Comparison of ENCODE assay signal across 18 cellular contexts in genomic region chr6:106966229-106966628, GRCh38. TPM values are rescaled to one million over a fixed set of nuclear protein-coding genes. Genes with fewer than 3 reads are reported as not detected.
DNase-seq lines count a peak whose midpoint lies in the region; ATAC-seq and TF ChIP-seq lines count a peak whose summit lies in the region.
"Had no signal": no experiment of that assay in that cellular context is flagged by ENCODE, and none has a peak within 500 bp of the region (broad histone marks: within the 10 kb centered on the region; RNA-seq: fewer than 3 reads in every experiment).

No MANE protein-coding gene starts in this region.

- 100% methylated on average over 1 of the region's 1 CpG; no CpG with 5 or more reads in 1 of the 2 experiments for WGBS in endodermal cell (ENCODE audit: insufficient coverage in 1 of 2, insufficient read length in 1 of 2), 2 experiments
- WGBS in mesendoderm (ENCODE audit: extremely low coverage, insufficient coverage, low lambda C conversion rate): no CpG with 5 or more reads among the region's 1 CpG

- H3K4ac ChIP-seq in mesendoderm (ENCODE audit: low read depth, low read length): no peak overlapping the region

- no peaks in the 10 kb centered on the region for H3K79me1 ChIP-seq in mesendoderm (ENCODE audit: low read length)

- no peak for ATAC-seq in HG03521 (IDR thresholded peaks at IDR 0.05; ENCODE audit: unreplicated experiment)
- ATAC-seq in GM21526 (IDR thresholded peaks at IDR 0.05; ENCODE audit: low FRiP score, unreplicated experiment): no peak
- ATAC-seq: SK-N-SH treated with all-trans-retinoic acid at 6 μM for 48 hours had no signal

- H3K79me2 ChIP-seq in Karpas-422 (ENCODE audit: low read length) (no peaks in the 10 kb centered on the region), mesendoderm (ENCODE audit: control insufficient read depth, insufficient read depth, low read length) (no peaks in the 10 kb centered on the region)

- peak; percentile 11; the same call in 1 of the 2 replicates for TF ChIP-seq CTCF in BE2C (IDR thresholded peaks at IDR 0.05; ENCODE audit: low read depth, low read length)
- peak; percentile 47 for TF ChIP-seq CTCF in endodermal cell (conservative IDR thresholded peaks at IDR 0.05)

- H2AFZ ChIP-seq in Karpas-422 (ENCODE audit: low read length): no peak overlapping the region
- H2AFZ ChIP-seq: GM23248 had no signal

- DNase-seq in BE2C (no peak), Karpas-422 (peak; percentile 67), endodermal cell (no peak), mesendoderm (peak; percentile 5), erythroblast (lab: John Stamatoyannopoulos, UW) (no peak), NCI-H2171 (lab: John Stamatoyannopoulos, UW) (no peak)
- DNase-seq: GM23248, KBM-7, NCI-H1092, NCI-H146, NCI-H2081 treated with DMSO at 0.1 percent for 48 hours, NCI-H2227 treated with DMSO at 0.1 percent for 48 hours, NCI-H524, SHP77 treated with DMSO at 0.1 percent for 48 hours had no signal

- H3K4me3 ChIP-seq in BE2C (ENCODE audit: low read depth, low read length) (no peak overlapping the region), Karpas-422 (ENCODE audit: low read length) (no peak overlapping the region), endodermal cell (ENCODE audit: low read length) (no peak overlapping the region), mesendoderm (ENCODE audit: low read length) (no peak overlapping the region)
- H3K4me3 ChIP-seq: GM23248 had no signal

- peaks cover 18% of the 10 kb centered on the region for H3K36me3 Mint-ChIP-seq in endodermal cell (ENCODE audit: low read depth)

- H3K4me1 ChIP-seq in BE2C (no peaks in the 10 kb centered on the region), Karpas-422 (ENCODE audit: low read length) (no peaks in the 10 kb centered on the region), endodermal cell (ENCODE audit: control insufficient read depth, insufficient read depth, low read length) (no peaks in the 10 kb centered on the region), mesendoderm (ENCODE audit: control insufficient read depth, low read depth, low read length) (no peaks in the 10 kb centered on the region)

- H3K18ac ChIP-seq in mesendoderm (ENCODE audit: low read length): no peak overlapping the region

- peaks cover 13% of the 10 kb centered on the region for H4K20me1 ChIP-seq in Karpas-422 (ENCODE audit: insufficient read depth, low read depth, low read length)

- no peaks in the 10 kb centered on the region for H3K9me3 Mint-ChIP-seq in endodermal cell

- no peak for TF ChIP-seq POLR2A in erythroblast (IDR thresholded peaks at IDR 0.05; ENCODE audit: low read length)

- H2BK120ac ChIP-seq in mesendoderm (ENCODE audit: low read depth, low read length): no peak overlapping the region

- H3K4me1 Mint-ChIP-seq in endodermal cell: peaks cover 2% of the 10 kb centered on the region

- H4K8ac ChIP-seq in mesendoderm (ENCODE audit: low read depth, low read length): no peak overlapping the region

- H3K9ac ChIP-seq in Karpas-422 (ENCODE audit: low read length): no peak overlapping the region
- no peak overlapping the region for H3K9ac ChIP-seq in endodermal cell (ENCODE audit: extremely low read depth, low read length, poor library complexity, severe bottlenecking)
- no peak overlapping the region for H3K9ac ChIP-seq in mesendoderm (ENCODE audit: low read length)
- H3K9ac ChIP-seq: GM23248 had no signal

- H2AK5ac ChIP-seq in mesendoderm (ENCODE audit: low read length): no peak overlapping the region

- H3K4me2 ChIP-seq in Karpas-422 (ENCODE audit: low read depth, low read length, poor library complexity, severe bottlenecking) (no peak overlapping the region), mesendoderm (ENCODE audit: low read length) (no peak overlapping the region)

- no peak overlapping the region for H3K23ac ChIP-seq in mesendoderm (ENCODE audit: low read length)

- H2BK5ac ChIP-seq in mesendoderm (ENCODE audit: low read length): no peak overlapping the region

- H3K27me3 ChIP-seq in BE2C: no peaks in the 10 kb centered on the region
- H3K27me3 ChIP-seq in Karpas-422 (ENCODE audit: low read length): no peaks in the 10 kb centered on the region
- no peaks in the 10 kb centered on the region for H3K27me3 ChIP-seq in endodermal cell (ENCODE audit: control insufficient read depth, insufficient read depth, low read length, poor library complexity, severe bottlenecking)
- no peaks in the 10 kb centered on the region for H3K27me3 ChIP-seq in mesendoderm (ENCODE audit: insufficient read depth, low read length, poor library complexity)

- no peaks in the 10 kb centered on the region for H3K9me2 ChIP-seq in Karpas-422 (replicated peaks; ENCODE audit: insufficient read depth, low read length)

- H3K27ac ChIP-seq in Karpas-422 (ENCODE audit: low read length): no peak overlapping the region
- H3K27ac ChIP-seq in endodermal cell (ENCODE audit: low read depth, low read length): no peak overlapping the region
- no peak overlapping the region for H3K27ac ChIP-seq in mesendoderm (ENCODE audit: low read depth, low read length)
- H3K27ac ChIP-seq: C4-2B, GM23248 had no signal

- H3K27ac Mint-ChIP-seq in endodermal cell: no peak overlapping the region

- no peaks in the 10 kb centered on the region for H3K27me3 Mint-ChIP-seq in endodermal cell (ENCODE audit: insufficient read depth)

- no peak overlapping the region for H4K5ac ChIP-seq in mesendoderm (ENCODE audit: low read length)

- H3K36me3 ChIP-seq in BE2C (no peaks in the 10 kb centered on the region), Karpas-422 (ENCODE audit: insufficient read depth, low read length) (no peaks in the 10 kb centered on the region), endodermal cell (ENCODE audit: control insufficient read depth, insufficient read depth, low read length) (peaks cover 4% of the 10 kb centered on the region), mesendoderm (ENCODE audit: control insufficient read depth, insufficient read depth, low read length) (no peaks in the 10 kb centered on the region)

- no peak overlapping the region for H2BK15ac ChIP-seq in mesendoderm (replicated peaks; ENCODE audit: low read depth)

- H3K9me3 ChIP-seq in BE2C (no peaks in the 10 kb centered on the region; the same call in 1 of the 2 replicates), Karpas-422 (ENCODE audit: low read length) (no peaks in the 10 kb centered on the region), endodermal cell (ENCODE audit: control insufficient read depth, low read length) (no peaks in the 10 kb centered on the region)

- no peak overlapping the region for H3K56ac ChIP-seq in mesendoderm (ENCODE audit: low read length)

- H3K4me3 Mint-ChIP-seq in endodermal cell: no peak overlapping the region

RNA-seq across cellular contexts. Expression of gene CD24, which starts 8.3 kb away (rescaled TPM):
- 256 TPM for polyA plus RNA-seq in BE2C (2012; ENCODE audit: insufficient read depth, insufficient read length, low read depth)
- total RNA-seq in Karpas-422 (2014; rRNA removed; shearing (Covaris generic); ENCODE audit: low replicate concordance): 604 and 1,213 TPM in 2 replicates
- 100 to 1,000 TPM; 392 to 545 TPM for total RNA-seq in endodermal cell
- 757 TPM for polyA plus RNA-seq in endodermal cell (2013, experiment 1 of 2)
- polyA plus RNA-seq in endodermal cell (2013, experiment 2 of 2): 674 TPM
- polyA plus RNA-seq in mesendoderm (2013, experiment 1 of 2): 794 TPM
- 798 TPM for polyA plus RNA-seq in mesendoderm (2013, experiment 2 of 2)

Comparison
In these comparisons a context has a peak if more than half of its experiments do, and no peak if none do; other contexts are left out.
1. DNase-seq: peak in Karpas-422 (single experiment) and mesendoderm (single experiment); none in BE2C (single experiment), endodermal cell (single experiment), erythroblast (0 of 2) and NCI-H2171 (single experiment).